In the genomic region with DNA sequence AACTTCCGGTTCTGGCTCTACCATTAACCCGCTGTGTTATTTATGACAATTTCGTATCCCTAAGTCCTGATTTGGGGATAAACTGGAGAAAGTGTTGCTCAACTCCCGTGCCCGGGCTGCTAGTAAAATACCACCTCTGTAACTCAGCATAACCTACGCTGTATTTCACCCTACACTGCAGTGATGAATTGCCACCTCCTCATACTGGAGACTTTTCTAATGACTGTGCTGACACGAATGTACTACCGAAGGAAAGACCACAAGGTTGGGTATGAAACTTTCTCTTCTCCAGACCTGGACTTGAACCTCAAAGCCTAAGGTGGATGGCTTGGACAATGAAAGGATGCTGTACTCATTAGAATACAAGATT, we compare ENCODE assay signal across 17 cellular contexts. TPM values are rescaled to one million over a fixed set of nuclear protein-coding genes. Genes with fewer than 3 reads are reported as not detected.
"Had no signal": no experiment of that assay in that cellular context is flagged by ENCODE, and none has a peak within 500 bp of the region (broad histone marks: within the 10 kb centered on the region; RNA-seq: fewer than 3 reads in every experiment).

No MANE protein-coding gene starts in this region.

- FAIRE-seq: frontal cortex had no signal

- DNase-seq: activated naive CD4-positive, alpha-beta T cell; adrenal gland; endodermal cell; heart left ventricle; right lobe of liver; substantia nigra; uterus had no signal

- H3K27ac ChIP-seq: adrenal gland, right lobe of liver, tibial nerve, uterus had no signal

- H3K9me3 Mint-ChIP-seq: endodermal cell, nephron had no signal

- H3K27ac Mint-ChIP-seq: endodermal cell, nephron had no signal

- ATAC-seq: heart left ventricle had no signal

- H3K4me3 ChIP-seq: adrenal gland, heart left ventricle, right lobe of liver, smooth muscle cell, tibial nerve, uterus had no signal

- H3K4me3 Mint-ChIP-seq: endodermal cell, nephron had no signal

- H3K27me3 ChIP-seq: adrenal gland, heart left ventricle, right lobe of liver, tibial nerve, uterus had no signal

- H3K4me1 ChIP-seq: right lobe of liver, uterus had no signal

- H3K36me3 ChIP-seq: uterus had no signal

- H3K9me3 ChIP-seq: adrenal gland, heart left ventricle, right lobe of liver, tibial nerve, uterus had no signal

- H3K4me2 ChIP-seq: smooth muscle cell had no signal

RNA-seq across cellular contexts. Expression of gene SLC51A, which starts 16.5 kb away (rescaled TPM):
- total RNA-seq: chondrocyte, dermis microvascular lymphatic vessel endothelial cell, frontal cortex, lower leg skin, osteocyte, pulmonary artery endothelial cell, smooth muscle cell had no signal

RNA-seq across cellular contexts. Expression of gene ZDHHC19, which starts 21.7 kb away (rescaled TPM):
- total RNA-seq: chondrocyte, dermis microvascular lymphatic vessel endothelial cell, epithelial cell of proximal tubule, frontal cortex, heart left ventricle, lower leg skin, osteocyte, pulmonary artery endothelial cell, smooth muscle cell, tibial nerve had no signal
- polyA plus RNA-seq: smooth muscle cell had no signal
